19 cellular contexts compared by ENCODE assay signal in the genomic region with DNA sequence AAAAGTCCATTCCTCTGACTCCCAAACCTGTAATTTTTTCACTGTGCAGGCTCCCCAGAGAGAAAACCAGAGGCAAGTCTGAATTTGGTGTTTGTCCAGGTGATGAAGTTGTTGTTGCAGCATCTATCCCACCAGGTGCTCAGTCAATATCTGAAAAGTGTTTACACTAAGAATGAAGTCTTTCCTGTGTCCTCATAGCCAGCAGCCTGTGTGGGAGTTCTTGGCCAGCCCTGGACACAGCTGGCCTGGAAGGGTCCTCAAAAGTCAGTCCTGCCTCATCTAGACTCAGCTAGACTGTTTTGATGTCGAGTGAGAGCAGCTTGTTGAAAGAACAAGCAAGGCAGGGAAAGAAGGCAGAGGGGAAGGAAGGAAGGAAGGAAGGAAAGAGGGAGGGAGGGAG. TPM values are rescaled to one million over a fixed set of nuclear protein-coding genes. Genes with fewer than 3 reads are reported as not detected.
A peak's percentile ranks its signal among the peaks of the same experiment; 100 is the strongest.
DNase-seq lines count a peak whose midpoint lies in the region; ATAC-seq and TF ChIP-seq lines count a peak whose summit lies in the region.
"Had no signal": no experiment of that assay in that cellular context is flagged by ENCODE, and none has a peak within 500 bp of the region (broad histone marks: within the 10 kb centered on the region; RNA-seq: fewer than 3 reads in every experiment).

No MANE protein-coding gene starts in this region.

- H3K4me1 Mint-ChIP-seq in endodermal cell = peaks cover 19% of the 10 kb centered on the region

- H3K27me3 Mint-ChIP-seq in endodermal cell (ENCODE audit: insufficient read depth) = peaks cover 79% of the 10 kb centered on the region

- intact Hi-C loops in left ventricle myocardium inferior (cut with micrococcal nuclease) = no loop called here
- intact Hi-C loops in right cardiac atrium (cut with DNase I) = loop anchor here in 1 of 4 donors (10.0 kb wide), 1 partner anchor 126 kb away; no protein-coding TSS in a partner anchor
- intact Hi-C loops in left lung (cut with DNase I) = no loop called here

- H3K27me3 ChIP-seq in left ventricle myocardium inferior (ENCODE audit: low read depth) (no peaks in the 10 kb centered on the region), right cardiac atrium (ENCODE audit: control insufficient read depth, insufficient read depth) (no peaks in the 10 kb centered on the region), endodermal cell (ENCODE audit: control insufficient read depth, insufficient read depth, low read length, poor library complexity, severe bottlenecking) (peaks cover 66% of the 10 kb centered on the region), left lung (peaks cover 0 to 22% of the 10 kb centered on the region in 2 donors)

- H3K9me3 ChIP-seq in left ventricle myocardium inferior (replicated peaks) (no peaks in the 10 kb centered on the region), right cardiac atrium (ENCODE audit: control insufficient read depth, low read length) (no peaks in the 10 kb centered on the region), endodermal cell (ENCODE audit: control insufficient read depth, low read length) (peaks cover under 1% of the 10 kb centered on the region), left lung (no peaks in the 10 kb centered on the region)
- H3K9me3 ChIP-seq: SJCRH30 had no signal

- H3K9ac ChIP-seq in endodermal cell (ENCODE audit: extremely low read depth, low read length, poor library complexity, severe bottlenecking) = no peak overlapping the region

- no peaks in the 10 kb centered on the region for H3K36me3 Mint-ChIP-seq in endodermal cell (ENCODE audit: low read depth)

- no peak for TF ChIP-seq CTCF in left ventricle myocardium inferior (IDR thresholded peaks at IDR 0.05; ENCODE audit: borderline replicate concordance)
- no peak for TF ChIP-seq CTCF in endodermal cell (conservative IDR thresholded peaks at IDR 0.05)
- no peak for TF ChIP-seq CTCF in left lung (IDR thresholded peaks at IDR 0.05)

- H3K27ac ChIP-seq in left ventricle myocardium inferior (replicated peaks) (peak overlapping the region; percentile 66), right cardiac atrium (ENCODE audit: low read length) (no peak overlapping the region), endodermal cell (ENCODE audit: low read depth, low read length) (no peak overlapping the region), substantia nigra (ENCODE audit: low read depth, low read length, poor library complexity, severe bottlenecking) (peak overlapping the region; percentile 47), left lung (no peak overlapping the region)
- H3K27ac ChIP-seq: SJCRH30 had no signal

- H3K4me1 ChIP-seq in left ventricle myocardium inferior (peaks cover 51% of the 10 kb centered on the region), right cardiac atrium (ENCODE audit: control insufficient read depth, insufficient read depth, low read length) (peaks cover 4% of the 10 kb centered on the region), endodermal cell (ENCODE audit: control insufficient read depth, insufficient read depth, low read length) (no peaks in the 10 kb centered on the region), left lung (peaks cover 5 to 6% of the 10 kb centered on the region in 2 donors)
- H3K4me1 ChIP-seq: SJCRH30 had no signal

- H3K27ac Mint-ChIP-seq in endodermal cell = no peak overlapping the region

- ATAC-seq in right cardiac atrium (no peak), HG03565 (IDR thresholded peaks at IDR 0.05; ENCODE audit: unreplicated experiment) (no peak), left lung (no peak)
- ATAC-seq: PC-3 had no signal

- peak; percentile 29 for DNase-seq in left ventricle myocardium inferior
- DNase-seq in right cardiac atrium = no peak
- peak; percentile 24 for DNase-seq in endodermal cell
- no peak for DNase-seq in substantia nigra (lab: John Stamatoyannopoulos, UW)
- DNase-seq in SKM-1 (lab: John Stamatoyannopoulos, UW; ENCODE audit: unreplicated experiment) = no peak
- DNase-seq in left lung = no peak
- DNase-seq: Calu3, DMS79 treated with DMSO at 0.1 percent for 48 hours, HCEC 1CT, Karpas-422, NCI-H1092, NCI-H1417 treated with DMSO at 0.1 percent for 48 hours, NCI-H1694 treated with DMSO at 0.1 percent for 48 hours, NCI-H2081 treated with DMSO at 0.1 percent for 48 hours, NCI-H524, NCI-H748 treated with DMSO at 0.1 percent for 48 hours, PC-3, SJCRH30 had no signal

- no peak overlapping the region for H3K4me3 Mint-ChIP-seq in endodermal cell

- peaks cover under 1% of the 10 kb centered on the region for H3K9me3 Mint-ChIP-seq in endodermal cell

- H3K36me3 ChIP-seq in left ventricle myocardium inferior (no peaks in the 10 kb centered on the region), endodermal cell (ENCODE audit: control insufficient read depth, insufficient read depth, low read length) (no peaks in the 10 kb centered on the region), left lung (no peaks in the 10 kb centered on the region)
- H3K36me3 ChIP-seq: SJCRH30 had no signal

- 40% methylated on average over 1 of the region's 1 CpG for WGBS in right cardiac atrium
- WGBS in endodermal cell (ENCODE audit: insufficient coverage in 1 of 2, insufficient read length in 1 of 2), 2 experiments = 40 to 74% methylated on average over 1 of the region's 1 CpG

- H3K4me3 ChIP-seq in left ventricle myocardium inferior (no peak overlapping the region), right cardiac atrium (ENCODE audit: low read length) (no peak overlapping the region), endodermal cell (ENCODE audit: low read length) (no peak overlapping the region), left lung (no peak overlapping the region)
- H3K4me3 ChIP-seq: SJCRH30 had no signal

RNA-seq across cellular contexts. Expression of a gene that starts 3.3 kb away (rescaled TPM):
- total RNA-seq in left ventricle myocardium inferior (135 TPM), right cardiac atrium (100 to 1,000 TPM; 116 to 137 (median 123) TPM), endodermal cell (1 to 10 TPM; 3.1 to 5.5 TPM), left lung (100 to 1,000 TPM; 109 to 165 TPM)
- 127 TPM for polyA plus RNA-seq in right cardiac atrium
- 16.4 TPM for polyA plus RNA-seq in endodermal cell (2013, experiment 1 of 2)
- 15.9 TPM for polyA plus RNA-seq in endodermal cell (2013, experiment 2 of 2)

Comparison
In these comparisons a context has a peak if more than half of its experiments do, and no peak if none do; other contexts are left out.
1. DNase-seq: peak in left ventricle myocardium inferior (single experiment) and endodermal cell (single experiment); none in right cardiac atrium (0 of 3), substantia nigra (0 of 49), SKM-1 (single experiment) and left lung (0 of 2).
2. H3K27ac ChIP-seq: peak in left ventricle myocardium inferior (single experiment) and substantia nigra (single experiment); none in right cardiac atrium (single experiment), endodermal cell (single experiment) and left lung (0 of 2).
3. RNA of a gene that starts 3.3 kb away (total RNA-seq): 109 to 165 TPM in left lung, 135 TPM in left ventricle myocardium inferior (single experiment) and 116 to 137 TPM in right cardiac atrium; 3.1 to 5.5 TPM in endodermal cell; every median in the first group is over 10 times any median in the second.